12 cellular contexts compared by ENCODE assay signal in genomic region chr1:27532119-27532695, GRCh38. TPM values are rescaled to one million over a fixed set of nuclear protein-coding genes. Genes with fewer than 3 reads are reported as not detected.
A peak's percentile ranks its signal among the peaks of the same experiment; 100 is the strongest.
DNase-seq lines count a peak whose midpoint lies in the region; ATAC-seq and TF ChIP-seq lines count a peak whose summit lies in the region.
"Had no signal": no experiment of that assay in that cellular context is flagged by ENCODE, and none has a peak within 500 bp of the region (broad histone marks: within the 10 kb centered on the region; RNA-seq: fewer than 3 reads in every experiment).

No MANE protein-coding gene starts in this region.

- 87 to 89% (median 89%) methylated on average over 11 of the region's 11 CpGs for WGBS in psoas muscle, 3 donors

- no peak for ATAC-seq in psoas muscle

- no peaks in the 10 kb centered on the region for H3K27me3 Mint-ChIP-seq in activated T-cell treated with anti-CD3 and anti-CD28 coated beads, Interleukin-2, amount 50 U/mL, for 24 hours

- peaks cover 17% of the 10 kb centered on the region for H3K4me1 Mint-ChIP-seq in activated T-cell treated with anti-CD3 and anti-CD28 coated beads, Interleukin-2, amount 50 U/mL, for 24 hours (ENCODE audit: low read depth)

- peaks cover 0 to 29% of the 10 kb centered on the region in 2 donors for H3K36me3 ChIP-seq in psoas muscle (ENCODE audit: insufficient read depth in 1 of 2, low read depth in 1 of 2)

- H3K4me1 ChIP-seq in psoas muscle: peaks cover 42% of the 10 kb centered on the region

- intact Hi-C loops in psoas muscle (cut with DNase I): no loop called here

- H3K36me3 Mint-ChIP-seq in activated T-cell treated with anti-CD3 and anti-CD28 coated beads, Interleukin-2, amount 50 U/mL, for 24 hours (ENCODE audit: low read depth): peaks cover 10% of the 10 kb centered on the region

- no peak for DNase-seq in activated T-cell treated with anti-CD3 and anti-CD28 coated beads, Interleukin-2, amount 50 U/mL, for 24 hours
- DNase-seq in activated T-cell treated with anti-CD3 and anti-CD28 coated beads, Interleukin-2, amount 50 U/mL, for 1 hour: no peak
- DNase-seq in Kasumi-1 (lab: John Stamatoyannopoulos, UW) (peak; percentile 75 to 80), psoas muscle (no peak), iPS-NIHi11 (ENCODE audit: low spot score) (no peak), NAMALWA (ENCODE audit: low spot score) (no peak), RKO (ENCODE audit: low spot score) (no peak)
- DNase-seq: aorta, EL, midbrain, NCI-H69 had no signal

- TF ChIP-seq CTCF in psoas muscle (IDR thresholded peaks at IDR 0.05): no peak

- H3K4me3 ChIP-seq in psoas muscle: no peak overlapping the region

- H3K4me3 Mint-ChIP-seq in activated T-cell treated with anti-CD3 and anti-CD28 coated beads, Interleukin-2, amount 50 U/mL, for 24 hours: no peak overlapping the region

- no peaks in the 10 kb centered on the region for H3K27me3 ChIP-seq in psoas muscle (ENCODE audit: insufficient read depth in 3 of 3, low read length in 2 of 3)

- H3K27ac Mint-ChIP-seq in activated T-cell treated with anti-CD3 and anti-CD28 coated beads, Interleukin-2, amount 50 U/mL, for 24 hours: peak overlapping the region; percentile 62

- H3K27ac ChIP-seq in cingulate gyrus (ENCODE audit: low read depth, low read length): peak overlapping the region; percentile 19
- H3K27ac ChIP-seq in psoas muscle: peak overlapping the region; percentile 43

- no peaks in the 10 kb centered on the region for H3K9me3 ChIP-seq in psoas muscle

- no peaks in the 10 kb centered on the region for H3K9me3 Mint-ChIP-seq in activated T-cell treated with anti-CD3 and anti-CD28 coated beads, Interleukin-2, amount 50 U/mL, for 24 hours

RNA-seq across cellular contexts. Expression of gene WASF2, which starts 42.2 kb away (rescaled TPM):
- 10 to 100 TPM; 29.4 to 40.6 (median 35.9) TPM for total RNA-seq in psoas muscle
- 10 to 100 TPM in 2 of 3 donors, 1 to 10 TPM in 1; 7.9 to 14.2 (median 11.3) TPM for polyA plus RNA-seq in psoas muscle

Comparison
In these comparisons a context has a peak if more than half of its experiments do, and no peak if none do; other contexts are left out.
1. DNase-seq: peak in Kasumi-1 (2 of 2); none in activated T-cell treated with anti-CD3 and anti-CD28 coated beads, Interleukin-2, amount 50 U/mL, for 24 hours (single experiment), activated T-cell treated with anti-CD3 and anti-CD28 coated beads, Interleukin-2, amount 50 U/mL, for 1 hour (single experiment), psoas muscle (0 of 2), iPS-NIHi11 (single experiment), NAMALWA (single experiment) and RKO (single experiment).